In genomic region chr1:197638316-197638715, GRCh38 we compare ENCODE assay signal across 20 cellular contexts.
DNase-seq lines count a peak whose midpoint lies in the region; ATAC-seq and TF ChIP-seq lines count a peak whose summit lies in the region.
"Had no signal": no experiment of that assay in that cellular context is flagged by ENCODE, and none has a peak within 500 bp of the region (broad histone marks: within the 10 kb centered on the region; RNA-seq: fewer than 3 reads in every experiment).

No MANE protein-coding gene starts in this region.

- peaks cover 0 to 11% (median 5%) of the 10 kb centered on the region in 12 donors for H3K9me3 ChIP-seq in heart left ventricle

- H3K36me3 ChIP-seq in heart left ventricle = peaks cover 0 to 31% (median 19%) of the 10 kb centered on the region in 9 donors

- no peak for TF ChIP-seq CTCF in heart left ventricle (IDR thresholded peaks at IDR 0.05)

- WGBS in heart left ventricle, 4 donors = 56 to 74% (median 63%) methylated on average over 2 of the region's 2 CpGs

- H3K27me3 ChIP-seq in heart left ventricle = no peaks in the 10 kb centered on the region

- peaks cover 0 to 16% (median 5%) of the 10 kb centered on the region in 12 donors for H3K4me1 ChIP-seq in heart left ventricle

- no peak for TF ChIP-seq POLR2A in heart left ventricle (IDR thresholded peaks at IDR 0.05)

- peak; percentile 42 for ATAC-seq in Right ventricle myocardium inferior
- ATAC-seq in heart left ventricle = peak in 3 of 4 donors; percentile 71 to 84 (median 75)
- ATAC-seq in HG03457 (IDR thresholded peaks at IDR 0.05; ENCODE audit: unreplicated experiment) = no peak
- no peak for ATAC-seq in GM21515 (IDR thresholded peaks at IDR 0.05; ENCODE audit: unreplicated experiment)
- ATAC-seq: left lobe of liver, T-cell had no signal

- H3K4me3 ChIP-seq in heart left ventricle = no peak overlapping the region
- H3K4me3 ChIP-seq: GM23248 had no signal

- intact Hi-C loops in Right ventricle myocardium inferior (cut with DNase I) (no loop called here), cardiac septum (cut with DNase I) (no loop called here), heart left ventricle (cut with DNase I) (loop anchor here in 2 of 10 donors (10.0 kb wide), 1 partner anchor 136 kb away; the partner anchor contains the start of gene DENND1B (in 2 of the 2))

- DNase-seq in Right ventricle myocardium inferior (ENCODE audit: missing footprints) (no peak), cardiac septum (ENCODE audit: low spot score) (no peak), NCI-H524 (lab: John Stamatoyannopoulos, UW) (peak; percentile 75 to 91), heart left ventricle (no peak), DMS 273 (lab: John Stamatoyannopoulos, UW; ENCODE audit: unreplicated experiment) (no peak), GM03348 (ENCODE audit: low spot score) (no peak)
- DNase-seq: activated CD4-positive, alpha-beta T cell treated with anti-CD3 and anti-CD28 coated beads for 48 hours; activated naive CD8-positive, alpha-beta T cell treated with anti-CD3 and anti-CD28 coated beads for 36 hours; effector memory CD4-positive, alpha-beta T cell; GM23248; NCI-H446; OCI-M1; posterior cingulate gyrus; small intestine; stimulated activated CD4-positive, alpha-beta T cell treated with anti-CD3 and anti-CD28 coated beads, Interleukin-2, amount 100 ng/mL, for 48 hours; stimulated activated naive CD4-positive, alpha-beta T cell treated with Interleukin-2 at 50 U/mL for 16 hours; T-cell had no signal

- peak overlapping the region in 8 of 12 donors; percentile 6 to 61 (median 44) for H3K27ac ChIP-seq in heart left ventricle
- H3K27ac ChIP-seq: GM23248 had no signal

Comparison
In these comparisons a context has a peak if more than half of its experiments do, and no peak if none do; other contexts are left out.
1. ATAC-seq: peak in Right ventricle myocardium inferior (single experiment) and heart left ventricle (3 of 4); none in HG03457 (single experiment) and GM21515 (single experiment).
2. DNase-seq: peak in NCI-H524 (2 of 2); none in Right ventricle myocardium inferior (single experiment), cardiac septum (single experiment), heart left ventricle (0 of 5), DMS 273 (single experiment) and GM03348 (single experiment).